In genomic region chr7:135067017-135067416, GRCh38 we compare ENCODE assay signal across 2 cellular contexts.
A peak's percentile ranks its signal among the peaks of the same experiment; 100 is the strongest.
DNase-seq lines count a peak whose midpoint lies in the region; TF ChIP-seq lines count a peak whose summit lies in the region.
"Not testable (repeated sequence)": the region's sequence is repeated elsewhere in the genome, so short reads cannot be mapped to it uniquely, and the experiment has no call there.

No MANE protein-coding gene starts in this region.

- WGBS in spleen, 5 donors: 90 to 99% (median 92%) methylated on average over 12 of the region's 12 CpGs

- H3K27me3 ChIP-seq in spleen (replicated peaks in 1 of 7): not testable (repeated sequence)

- not testable (repeated sequence) for H3K36me3 ChIP-seq in spleen

- H3K36me3 Mint-ChIP-seq in chondrocyte (ENCODE audit: low read depth): not testable (repeated sequence)

- DNase-seq in chondrocyte (ENCODE audit: low spot score) (peak; percentile 55), spleen (peak; percentile 57)

- H3K4me1 ChIP-seq in spleen: not testable (repeated sequence)

- TF ChIP-seq CTCF in chondrocyte (IDR thresholded peaks at IDR 0.05); spleen (IDR thresholded peaks at IDR 0.05 in 8 of 11, conservative IDR thresholded peaks at IDR 0.05 in 3 of 11): not testable (repeated sequence)

- H3K9me3 Mint-ChIP-seq in chondrocyte (ENCODE audit: low read depth): peaks cover 29% of the 10 kb centered on the region

- peaks cover 32% of the 10 kb centered on the region for H3K27me3 Mint-ChIP-seq in chondrocyte (ENCODE audit: low read depth)

- H3K27ac ChIP-seq in spleen: not testable (repeated sequence)

- not testable (repeated sequence) for H3K4me3 ChIP-seq in spleen

- intact Hi-C loops in spleen (cut with DNase I; ENCODE audit: low total_unique reads): not testable (repeated sequence)

- not testable (repeated sequence) for H3K4me3 Mint-ChIP-seq in chondrocyte (ENCODE audit: unreplicated experiment)

- TF ChIP-seq POLR2A in spleen (IDR thresholded peaks at IDR 0.05): not testable (repeated sequence)

- H3K4me1 Mint-ChIP-seq in chondrocyte (ENCODE audit: low read depth): not testable (repeated sequence)

- not testable (repeated sequence) for H3K27ac Mint-ChIP-seq in chondrocyte (ENCODE audit: unreplicated experiment)

- H3K9me3 ChIP-seq in spleen: peaks cover 0 to 24% (median 10%) of the 10 kb centered on the region in 8 donors
